1 cellular context compared by ENCODE assay signal in the genomic region with DNA sequence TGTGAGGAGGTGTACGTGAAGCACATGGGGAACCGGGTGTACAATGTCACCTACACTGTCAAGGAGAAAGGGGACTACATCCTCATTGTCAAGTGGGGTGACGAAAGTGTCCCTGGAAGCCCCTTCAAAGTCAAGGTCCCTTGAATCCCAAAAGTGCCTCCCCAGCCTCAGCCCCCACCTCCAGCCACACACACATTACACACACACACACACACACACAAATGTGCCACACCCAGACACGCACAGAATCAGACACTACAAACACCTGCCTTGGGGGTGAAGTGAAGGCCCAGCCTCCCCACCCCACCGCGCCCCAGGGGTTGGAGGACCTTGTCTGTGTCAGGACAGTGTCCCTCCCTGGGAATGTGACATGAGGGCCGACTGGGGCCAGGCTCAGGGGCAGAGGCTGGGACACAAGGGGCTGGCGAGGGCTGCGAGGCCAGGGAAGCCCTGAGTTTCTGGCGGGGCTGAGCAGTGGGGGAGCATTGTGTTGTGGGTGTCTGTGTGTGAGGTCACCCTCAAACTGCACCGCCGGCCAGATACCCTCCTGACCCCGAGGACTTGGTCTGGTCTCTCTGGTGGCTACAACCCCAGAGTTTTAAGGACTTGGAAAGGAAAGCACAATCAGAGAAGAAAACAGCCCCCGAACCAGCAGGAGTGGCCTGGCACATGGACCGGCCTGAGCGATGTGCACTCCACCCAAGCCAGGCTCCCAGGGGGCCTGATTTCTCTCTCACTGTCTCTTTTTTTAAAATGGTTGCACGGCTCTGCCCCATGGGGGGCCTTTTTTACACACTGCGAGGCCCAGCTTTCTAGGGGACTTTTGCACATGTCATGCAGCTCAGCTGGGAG.
TF ChIP-seq lines count a peak whose summit lies in the region.

No MANE protein-coding gene starts in this region.

TF ChIP-seq in IMR-90, 13 proteins besides CTCF, POLR2A, EP300 and RAD21:
- TF ChIP-seq, protein P1, sequence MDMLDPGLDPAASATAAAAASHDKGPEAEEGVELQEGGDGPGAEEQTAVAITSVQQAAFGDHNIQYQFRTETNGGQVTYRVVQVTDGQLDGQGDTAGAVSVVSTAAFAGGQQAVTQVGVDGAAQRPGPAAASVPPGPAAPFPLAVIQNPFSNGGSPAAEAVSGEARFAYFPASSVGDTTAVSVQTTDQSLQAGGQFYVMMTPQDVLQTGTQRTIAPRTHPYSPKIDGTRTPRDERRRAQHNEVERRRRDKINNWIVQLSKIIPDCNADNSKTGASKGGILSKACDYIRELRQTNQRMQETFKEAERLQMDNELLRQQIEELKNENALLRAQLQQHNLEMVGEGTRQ (IDR thresholded peaks at IDR 0.05; ENCODE audit: low read depth, low read length): no peak
- no peak for TF ChIP-seq FOS (IDR thresholded peaks at IDR 0.05; ENCODE audit: low read depth, low read length)
- TF ChIP-seq SMC3 (IDR thresholded peaks at IDR 0.05; ENCODE audit: low read depth, low read length): no peak
- no peak for TF ChIP-seq CHD1 (IDR thresholded peaks at IDR 0.05; ENCODE audit: low read depth, low read length)
- TF ChIP-seq RCOR1 (IDR thresholded peaks at IDR 0.05; ENCODE audit: insufficient replicate concordance, low read length): no peak
- no peak for TF ChIP-seq RFX5 (IDR thresholded peaks at IDR 0.05; ENCODE audit: low read depth, low read length)
- no peak for TF ChIP-seq MXI1 (IDR thresholded peaks at IDR 0.05; ENCODE audit: borderline replicate concordance, low read depth, low read length)
- TF ChIP-seq CEBPB (IDR thresholded peaks at IDR 0.05; ENCODE audit: low read depth, low read length): no peak
- no peak for TF ChIP-seq BHLHE40 (IDR thresholded peaks at IDR 0.05; ENCODE audit: low read depth, low read length)
- TF ChIP-seq, protein P2, sequence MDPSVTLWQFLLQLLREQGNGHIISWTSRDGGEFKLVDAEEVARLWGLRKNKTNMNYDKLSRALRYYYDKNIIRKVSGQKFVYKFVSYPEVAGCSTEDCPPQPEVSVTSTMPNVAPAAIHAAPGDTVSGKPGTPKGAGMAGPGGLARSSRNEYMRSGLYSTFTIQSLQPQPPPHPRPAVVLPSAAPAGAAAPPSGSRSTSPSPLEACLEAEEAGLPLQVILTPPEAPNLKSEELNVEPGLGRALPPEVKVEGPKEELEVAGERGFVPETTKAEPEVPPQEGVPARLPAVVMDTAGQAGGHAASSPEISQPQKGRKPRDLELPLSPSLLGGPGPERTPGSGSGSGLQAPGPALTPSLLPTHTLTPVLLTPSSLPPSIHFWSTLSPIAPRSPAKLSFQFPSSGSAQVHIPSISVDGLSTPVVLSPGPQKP (IDR thresholded peaks at IDR 0.05; ENCODE audit: borderline replicate concordance, low read depth, low read length): no peak
- no peak for TF ChIP-seq MAFK (IDR thresholded peaks at IDR 0.05; ENCODE audit: low read depth, low read length)
- TF ChIP-seq NFE2L2 (IDR thresholded peaks at IDR 0.05; ENCODE audit: low read depth, low read length): no peak
- no peak for TF ChIP-seq MAZ (IDR thresholded peaks at IDR 0.05; ENCODE audit: borderline replicate concordance, low read depth, low read length)
